In genomic region chr12:49091836-49092085, GRCh38 we compare ENCODE assay signal across 10 cellular contexts. TPM values are rescaled to one million over a fixed set of nuclear protein-coding genes. Genes with fewer than 3 reads are reported as not detected.
DNase-seq lines count a peak whose midpoint lies in the region; TF ChIP-seq lines count a peak whose summit lies in the region.
"Had no signal": no experiment of that assay in that cellular context is flagged by ENCODE, and none has a peak within 500 bp of the region (broad histone marks: within the 10 kb centered on the region; RNA-seq: fewer than 3 reads in every experiment).

No MANE protein-coding gene starts in this region.

- TF ChIP-seq CTCF in Calu3 (IDR thresholded peaks at IDR 0.05; ENCODE audit: unreplicated experiment) (no peak), fibroblast of mammary gland (conservative IDR thresholded peaks at IDR 0.05; ENCODE audit: control insufficient read depth, insufficient read depth, low read depth, low read length) (no peak), sigmoid colon (IDR thresholded peaks at IDR 0.05) (no peak)

- H3K4me1 Mint-ChIP-seq in Calu3 (ENCODE audit: low read depth, unreplicated experiment), result peaks cover 9% of the 10 kb centered on the region

- TF ChIP-seq EP300 in sigmoid colon (IDR thresholded peaks at IDR 0.05), result no peak

- intact Hi-C loops in Calu3 (cut with micrococcal nuclease; ENCODE audit: unreplicated experiment) (no loop called here), sigmoid colon (cut with DNase I) (no loop called here)

- H3K27ac Mint-ChIP-seq in Calu3 (ENCODE audit: unreplicated experiment), result no peak overlapping the region

- H3K9ac ChIP-seq in NT2/D1 (ENCODE audit: insufficient read length, low read depth), result peak overlapping the region; percentile 12

- H3K27me3 Mint-ChIP-seq in Calu3 (ENCODE audit: unreplicated experiment), result peaks cover 65% of the 10 kb centered on the region

- 4 to 6% methylated on average over 14 of the region's 14 CpGs for WGBS in sigmoid colon, 2 donors

- CTCF ChIA-PET in Calu3 (lab: Charles Lee), result interaction anchor here (0.8 to 1.8 kb wide), 4 partner anchors 9 to 95 kb away, joined by 3 to 5 read pairs (median 3); partner anchors contain the start of gene LMBR1L

- no TSS peak for BruUV-seq in Calu3 (replicated peaks; lab: Mats Ljungman, UMichigan)

- no peak for TF ChIP-seq POLR2A in sigmoid colon (IDR thresholded peaks at IDR 0.05)

- H3K36me3 Mint-ChIP-seq in Calu3 (ENCODE audit: insufficient read depth, unreplicated experiment), result peaks cover 10% of the 10 kb centered on the region

- H3K4me3 ChIP-seq in NT2/D1 (ENCODE audit: insufficient read length, low read depth), result peak overlapping the region; percentile 19
- peak overlapping the region; percentile 28 for H3K4me3 ChIP-seq in fibroblast of mammary gland (ENCODE audit: control insufficient read depth, low read depth, low read length)
- H3K4me3 ChIP-seq in sigmoid colon, result peak overlapping the region in 3 of 4 donors; percentile 17 to 28 (median 25)

- H3K4me1 ChIP-seq in NT2/D1 (ENCODE audit: insufficient read depth, insufficient read length) (peaks cover 6% of the 10 kb centered on the region), sigmoid colon (peaks cover 0 to 66% (median 54%) of the 10 kb centered on the region in 4 donors)

- H3K27me3 ChIP-seq in NT2/D1 (ENCODE audit: insufficient read depth, insufficient read length), result peaks cover 72% of the 10 kb centered on the region
- peaks cover 52 to 68% (median 61%) of the 10 kb centered on the region in 3 donors for H3K27me3 ChIP-seq in sigmoid colon

- H3K36me3 ChIP-seq in NT2/D1 (ENCODE audit: insufficient read depth, insufficient read length, low read length), result peaks cover 4% of the 10 kb centered on the region
- H3K36me3 ChIP-seq in sigmoid colon, result peaks cover 0 to 11% (median under 1%) of the 10 kb centered on the region in 4 donors

- H3K9me3 ChIP-seq in NT2/D1 (ENCODE audit: insufficient read depth, low read length), result no peaks in the 10 kb centered on the region
- no peaks in the 10 kb centered on the region for H3K9me3 ChIP-seq in sigmoid colon

- H3K9me3 Mint-ChIP-seq in Calu3 (ENCODE audit: low read depth, unreplicated experiment), result no peaks in the 10 kb centered on the region

- peak overlapping the region in 3 of 4 donors; percentile 12 to 32 (median 30) for H3K27ac ChIP-seq in sigmoid colon
- H3K27ac ChIP-seq: RWPE1 had no signal

- DNase-seq in Calu3 (no peak), NT2/D1 (ENCODE audit: low read depth, low spot score) (no peak), fibroblast of mammary gland (ENCODE audit: low read depth) (no peak), sigmoid colon (no peak), germinal center (ENCODE audit: low spot score) (no peak), islet precursor cell (no peak), SW 1271 (lab: John Stamatoyannopoulos, UW) (no peak)
- no peak for DNase-seq in activated CD8-positive, alpha-beta memory T cell treated with anti-CD3 and anti-CD28 coated beads, Interleukin-2, amount 50 U/mL, for 48 hours
- DNase-seq: NCI-H1436 treated with DMSO at 0.1 percent for 48 hours had no signal

- peak overlapping the region; percentile 30 for H3K4me3 Mint-ChIP-seq in Calu3 (ENCODE audit: low read depth, unreplicated experiment)

RNA-seq across cellular contexts. Expression of gene DHH, which starts 2.8 kb away (rescaled TPM):
- total RNA-seq in Calu3 (2022) (not detected in 2 replicates), sigmoid colon (under 1 TPM in 2 of 4 donors, not detected in 2; 0.14 to 0.83 TPM)
- polyA plus RNA-seq in sigmoid colon, result under 1 TPM in 1 of 3 donors, not detected in 2; 0.63 TPM

RNA-seq across cellular contexts. Expression of gene LMBR1L, which starts 18.9 kb away (rescaled TPM):
- total RNA-seq in Calu3 (2022) (23.3 and 26.4 TPM in 2 replicates), sigmoid colon (10 to 100 TPM; 34.6 to 82.3 (median 51.5) TPM)
- 10 to 100 TPM in 2 of 3 donors, 1 to 10 TPM in 1; 7.8 to 41.4 (median 10.2) TPM for polyA plus RNA-seq in sigmoid colon

RNA-seq across cellular contexts. Expression of gene RHEBL1, which starts 22.0 kb away (rescaled TPM):
- 2.0 and 2.6 TPM in 2 replicates for total RNA-seq in Calu3 (2022)
- total RNA-seq in sigmoid colon, result under 1 TPM in 1 of 4 donors, not detected in 3; 0.36 TPM
- 1 to 10 TPM in 1 of 3 donors, not detected in 2; 2.2 TPM for polyA plus RNA-seq in sigmoid colon

RNA-seq across cellular contexts. Expression of gene KMT2D, which starts 31.2 kb away (rescaled TPM):
- 72.9 and 79.7 TPM in 2 replicates for total RNA-seq in Calu3 (2022)
- total RNA-seq in sigmoid colon, result 10 to 100 TPM; 18.2 to 52.9 (median 30.6) TPM
- 10 to 100 TPM in 2 of 3 donors, 1 to 10 TPM in 1; 1.8 to 61.8 (median 10.2) TPM for polyA plus RNA-seq in sigmoid colon

RNA-seq across cellular contexts. Expression of gene TUBA1B, which starts 39.4 kb away (rescaled TPM):
- total RNA-seq in Calu3 (2022), result 690 and 793 TPM in 2 replicates
- total RNA-seq in sigmoid colon, result 100 to 1,000 TPM; 651 to 712 (median 682) TPM
- polyA plus RNA-seq in sigmoid colon, result 1,000 to 10,000 TPM in 1 of 3 donors, 100 to 1,000 TPM in 2; 482 to 1,083 (median 767) TPM
